In genomic region chr3:11188231-11188630, GRCh38 we compare ENCODE assay signal across 19 cellular contexts. TPM values are rescaled to one million over a fixed set of nuclear protein-coding genes. Genes with fewer than 3 reads are reported as not detected.
DNase-seq lines count a peak whose midpoint lies in the region; ATAC-seq, FAIRE-seq and TF ChIP-seq lines count a peak whose summit lies in the region.
"Had no signal": no experiment of that assay in that cellular context is flagged by ENCODE, and none has a peak within 500 bp of the region (broad histone marks: within the 10 kb centered on the region; RNA-seq: fewer than 3 reads in every experiment).

No MANE protein-coding gene starts in this region.

- H2AFZ ChIP-seq in HCT116 (ENCODE audit: low read depth, low read length, poor library complexity, severe bottlenecking) = no peak overlapping the region
- H2AFZ ChIP-seq in PC-9 = no peak overlapping the region

- POLR2A ChIA-PET in HCT116 (lab: Charles Lee) (no interaction called here), PC-9 (lab: Charles Lee; ENCODE audit: unreplicated experiment) (no interaction called here)

- TF ChIP-seq CTCF in HCT116 (IDR thresholded peaks at IDR 0.05 in 2 of 3, conservative IDR thresholded peaks at IDR 0.05 in 1 of 3; ENCODE audit: borderline replicate concordance in 1 of 3, insufficient read depth in 1 of 3, low read depth in 2 of 3, low read length in 2 of 3) (no peak), PC-9 (conservative IDR thresholded peaks at IDR 0.05) (no peak), osteocyte (IDR thresholded peaks at IDR 0.05) (no peak), pancreas (IDR thresholded peaks at IDR 0.05) (no peak)

- FAIRE-seq in pancreas (lab: Jason Lieb, UNC) = no peak
- FAIRE-seq: A204.1, D721Med, G401.6, GM12891 had no signal

- no peaks in the 10 kb centered on the region for H3K9me3 ChIP-seq in HCT116 (ENCODE audit: control insufficient read depth in 1 of 2, insufficient read depth in 1 of 2, low read depth in 1 of 2, low read length in 2 of 2)
- H3K9me3 ChIP-seq in PC-9 (ENCODE audit: insufficient read depth, low read depth) = no peaks in the 10 kb centered on the region
- no peaks in the 10 kb centered on the region for H3K9me3 ChIP-seq in pancreas
- H3K9me3 ChIP-seq: BE2C had no signal

- TF ChIP-seq RAD21 in HCT116 (IDR thresholded peaks at IDR 0.05; ENCODE audit: low read depth) = no peak

- no peak overlapping the region for H3K9ac ChIP-seq in HCT116 (ENCODE audit: low read length)

- DNase-seq in HCT116 (ENCODE audit: low read depth, low spot score) = no peak
- DNase-seq in PC-9 = no peak
- DNase-seq in epithelial cell of prostate (ENCODE audit: low read depth, low spot score) = no peak
- no peak for DNase-seq in osteocyte (ENCODE audit: extremely low spot score, unreplicated experiment)
- no peak for DNase-seq in stimulated activated naive B cell treated with anti-CD40 and anti-IgM and Interleukin-4, amounts not matched to agents 10 μg/mL and 1 μg/mL and 100 μg/mL, for 72 hours
- no peak for DNase-seq in NCI-H69 (lab: John Stamatoyannopoulos, UW)
- DNase-seq in pancreas = no peak
- DNase-seq: BE2C; CD4-positive, alpha-beta memory T cell; DMS153; DMS79 treated with DMSO at 0.1 percent for 48 hours; EL; GOT3; H9 had no signal

- intact Hi-C loops in HCT116 (cut with micrococcal nuclease) (no loop called here), PC-9 (cut with micrococcal nuclease; ENCODE audit: unreplicated experiment) (no loop called here), pancreas (cut with DNase I) (no loop called here)

- H3K27ac Mint-ChIP-seq in osteocyte (ENCODE audit: unreplicated experiment) = peak overlapping the region; percentile 68
- no peak overlapping the region for H3K27ac Mint-ChIP-seq in stimulated activated naive B cell treated with anti-CD40 and anti-IgM and Interleukin-4, amounts not matched to agents 10 μg/mL and 1 μg/mL and 100 μg/mL, for 72 hours
- H3K27ac Mint-ChIP-seq: CD4-positive, alpha-beta memory T cell; H9 had no signal

- H3K4me3 ChIP-seq in HCT116 (replicated peaks in 1 of 2; ENCODE audit: low read depth in 1 of 2, low read length in 2 of 2) = no peak overlapping the region
- H3K4me3 ChIP-seq in PC-9 = no peak overlapping the region
- H3K4me3 ChIP-seq in pancreas = no peak overlapping the region

- H4K20me1 ChIP-seq in HCT116 (ENCODE audit: insufficient read depth) = no peaks in the 10 kb centered on the region
- H4K20me1 ChIP-seq in PC-9 (ENCODE audit: insufficient read depth) = no peaks in the 10 kb centered on the region

- CTCF ChIA-PET in HCT116 (lab: Charles Lee) (no interaction called here), PC-9 (lab: Charles Lee) (interaction anchor here (0.6 kb wide), 1 partner anchor 1311 kb away, joined by 3 read pairs; no protein-coding TSS in a partner anchor)

- H3K36me3 ChIP-seq in HCT116 (ENCODE audit: control insufficient read depth in 1 of 2, insufficient read depth in 2 of 2, low read length in 2 of 2) (no peaks in the 10 kb centered on the region), PC-9 (ENCODE audit: low read depth) (peaks cover 5% of the 10 kb centered on the region; the same call in 1 of the 2 replicates), pancreas (no peaks in the 10 kb centered on the region)
- H3K36me3 ChIP-seq: BE2C had no signal

- no peaks in the 10 kb centered on the region for H3K27me3 ChIP-seq in HCT116 (ENCODE audit: insufficient read depth, low read length)
- no peaks in the 10 kb centered on the region for H3K27me3 ChIP-seq in PC-9 (ENCODE audit: insufficient read depth, low read depth)
- H3K27me3 ChIP-seq in pancreas = peaks cover 0 to 4% (median 0%) of the 10 kb centered on the region in 4 donors
- H3K27me3 ChIP-seq: BE2C had no signal

- H3K27ac ChIP-seq in HCT116 (ENCODE audit: low read depth, low read length) (no peak overlapping the region), PC-9 (0 out of 2 replicates have a peak overlapping the region, but pooled peaks have one; percentile 16), epithelial cell of prostate (peak overlapping the region; percentile 85), pancreas (no peak overlapping the region)
- H3K27ac ChIP-seq: C4-2B had no signal

- peaks cover 16% of the 10 kb centered on the region; the same call in 1 of the 2 replicates for H3F3A ChIP-seq in PC-9 (ENCODE audit: insufficient read depth, low read depth)

- ATAC-seq in HCT116 (no peak), pancreas (no peak)
- no peak for ATAC-seq in stimulated activated naive B cell treated with anti-CD40 and anti-IgM and Interleukin-4, amounts not matched to agents 10 μg/mL and 1 μg/mL and 100 μg/mL, for 72 hours (replicated peaks)

- peaks cover 8% of the 10 kb centered on the region for H3K36me3 Mint-ChIP-seq in osteocyte (ENCODE audit: unreplicated experiment)
- no peaks in the 10 kb centered on the region for H3K36me3 Mint-ChIP-seq in stimulated activated naive B cell treated with anti-CD40 and anti-IgM and Interleukin-4, amounts not matched to agents 10 μg/mL and 1 μg/mL and 100 μg/mL, for 72 hours
- H3K36me3 Mint-ChIP-seq: CD4-positive, alpha-beta memory T cell had no signal

- H3K79me2 ChIP-seq in HCT116 (ENCODE audit: insufficient read depth, low read length) (no peaks in the 10 kb centered on the region), PC-9 (ENCODE audit: low read depth) (no peaks in the 10 kb centered on the region)

- H3K4me3 Mint-ChIP-seq in osteocyte (ENCODE audit: unreplicated experiment) = no peak overlapping the region
- no peak overlapping the region for H3K4me3 Mint-ChIP-seq in stimulated activated naive B cell treated with anti-CD40 and anti-IgM and Interleukin-4, amounts not matched to agents 10 μg/mL and 1 μg/mL and 100 μg/mL, for 72 hours
- H3K4me3 Mint-ChIP-seq: CD4-positive, alpha-beta memory T cell; H9 had no signal

- H3K4me1 Mint-ChIP-seq in osteocyte (ENCODE audit: unreplicated experiment) = peaks cover 42% of the 10 kb centered on the region
- no peaks in the 10 kb centered on the region for H3K4me1 Mint-ChIP-seq in stimulated activated naive B cell treated with anti-CD40 and anti-IgM and Interleukin-4, amounts not matched to agents 10 μg/mL and 1 μg/mL and 100 μg/mL, for 72 hours
- H3K4me1 Mint-ChIP-seq: CD4-positive, alpha-beta memory T cell had no signal

- no peak overlapping the region for H3K4me2 ChIP-seq in HCT116 (ENCODE audit: low read length)
- H3K4me2 ChIP-seq in PC-9 = no peak overlapping the region

- no peak for TF ChIP-seq POLR2A in HCT116 (IDR thresholded peaks at IDR 0.05; ENCODE audit: borderline replicate concordance, extremely low read depth, insufficient read depth, insufficient read length)

- H3K9me3 Mint-ChIP-seq in osteocyte (ENCODE audit: unreplicated experiment) = no peaks in the 10 kb centered on the region
- peaks cover 0 to 3% of the 10 kb centered on the region in 2 donors for H3K9me3 Mint-ChIP-seq in stimulated activated naive B cell treated with anti-CD40 and anti-IgM and Interleukin-4, amounts not matched to agents 10 μg/mL and 1 μg/mL and 100 μg/mL, for 72 hours
- H3K9me3 Mint-ChIP-seq: H9 had no signal

- H3K4me1 ChIP-seq in HCT116 (ENCODE audit: control insufficient read depth in 1 of 2, insufficient read depth in 2 of 2, low read length in 2 of 2) (peaks cover 27 to 40% of the 10 kb centered on the region in 2 experiments), PC-9 (replicated peaks; ENCODE audit: insufficient read depth) (peaks cover 38% of the 10 kb centered on the region), pancreas (peaks cover 0 to 7% (median 0%) of the 10 kb centered on the region in 3 donors)
- H3K4me1 ChIP-seq: BE2C had no signal

- BruUV-seq in HCT116 (replicated peaks; lab: Mats Ljungman, UMichigan) (no TSS peak), PC-9 (replicated peaks; lab: Mats Ljungman, UMichigan) (no TSS peak)

- no peaks in the 10 kb centered on the region for H3K27me3 Mint-ChIP-seq in osteocyte (ENCODE audit: unreplicated experiment)
- H3K27me3 Mint-ChIP-seq in stimulated activated naive B cell treated with anti-CD40 and anti-IgM and Interleukin-4, amounts not matched to agents 10 μg/mL and 1 μg/mL and 100 μg/mL, for 72 hours = peaks cover 20 to 23% of the 10 kb centered on the region in 2 donors

- 51 to 60% methylated on average over 6 of the region's 6 CpGs for WGBS in pancreas, 2 donors

- no peaks in the 10 kb centered on the region for H3K9me2 ChIP-seq in HCT116 (ENCODE audit: insufficient read depth)
- no peaks in the 10 kb centered on the region for H3K9me2 ChIP-seq in PC-9 (ENCODE audit: insufficient read depth)

- RAD21 ChIA-PET in HCT116 (lab: Charles Lee; ENCODE audit: low non-redundant PET in 1 of 2, low total read pairs in 2 of 2, uncharacterized antibody in 2 of 2, unreplicated experiment in 2 of 2) = no interaction called here

TF ChIP-seq in HCT116, 20 proteins besides CTCF, POLR2A, EP300 and RAD21:
- TF ChIP-seq CEBPB (IDR thresholded peaks at IDR 0.05; ENCODE audit: low read depth) (peak; percentile 43; the same call in 1 of the 2 replicates), EZH2 (IDR thresholded peaks at IDR 0.05) (no peak)

RNA-seq across cellular contexts. Expression of gene HRH1, which starts 33.9 kb away (rescaled TPM):
- 7.0 TPM for total RNA-seq in HCT116 (2021; ENCODE audit: unreplicated experiment)
- 5.4 and 6.0 TPM in 2 replicates for polyA plus RNA-seq in HCT116 (2012)
- 7.4 and 9.2 TPM in 2 replicates for total RNA-seq in PC-9 (2021)
- total RNA-seq in osteocyte = 28.6 and 30.3 TPM in 2 replicates
- 1 to 10 TPM in 1 of 6 donors, under 1 TPM in 5; 0.16 to 1.3 (median 0.25) TPM for total RNA-seq in pancreas
- under 1 TPM; 0.19 to 0.28 TPM for polyA plus RNA-seq in pancreas

Comparison
In these comparisons a context has a peak if more than half of its experiments do, and no peak if none do; other contexts are left out.
1. H3K27ac ChIP-seq: peak in PC-9 (single experiment) and epithelial cell of prostate (single experiment); none in HCT116 (single experiment) and pancreas (0 of 4).